Comparison of ENCODE assay signal across 8 cellular contexts in genomic region chr20:49245921-49246740, GRCh38. TPM values are rescaled to one million over a fixed set of nuclear protein-coding genes. Genes with fewer than 3 reads are reported as not detected.
DNase-seq lines count a peak whose midpoint lies in the region; ATAC-seq, FAIRE-seq and TF ChIP-seq lines count a peak whose summit lies in the region.

No MANE protein-coding gene starts in this region.

- H3K79me2 ChIP-seq in GM23338 (replicated peaks; ENCODE audit: insufficient read depth) = no peaks in the 10 kb centered on the region
- H3K79me2 ChIP-seq in astrocyte (ENCODE audit: insufficient read depth, low read length) = no peaks in the 10 kb centered on the region

- H3K36me3 Mint-ChIP-seq in GM23338 (ENCODE audit: low read depth) (peaks cover 78% of the 10 kb centered on the region), astrocyte (ENCODE audit: low read depth, unreplicated experiment) (peaks cover 36% of the 10 kb centered on the region)
- H3K36me3 Mint-ChIP-seq in stimulated activated effector memory CD8-positive, alpha-beta T cell treated with anti-CD3 and anti-CD28 coated beads, Interleukin-12 subunit alpha, Interleukin-12 subunit beta, amount 100 ng/mL, for 72 hours = peaks cover 100% of the 10 kb centered on the region

- H3K27ac ChIP-seq in GM23338 (ENCODE audit: low read depth) (peak overlapping the region; percentile 55; the same call in 1 of the 2 replicates), astrocyte (ENCODE audit: low read depth, low read length) (no peak overlapping the region)

- H3K9ac ChIP-seq in astrocyte (ENCODE audit: low read length) = no peak overlapping the region

- no peaks in the 10 kb centered on the region for H3K9me2 ChIP-seq in GM23338 (ENCODE audit: insufficient read depth)

- peak; percentile 62 for DNase-seq in COLO829 (ENCODE audit: low spot score)
- peak; percentile 71 for DNase-seq in GM23338 (ENCODE audit: low spot score)
- peak; percentile 15 for DNase-seq in NCI-H526 treated with DMSO at 0.1 percent for 48 hours (lab: John Stamatoyannopoulos, UW)
- peak; percentile 31 for DNase-seq in astrocyte (ENCODE audit: low read depth)
- DNase-seq in iPS DF 19.7 (ENCODE audit: low read depth, low spot score) = peak; percentile 20
- DNase-seq in stimulated activated effector memory CD8-positive, alpha-beta T cell treated with anti-CD3 and anti-CD28 coated beads, Interleukin-12 subunit alpha, Interleukin-12 subunit beta, amount 100 ng/mL, for 72 hours (ENCODE audit: low spot score in 2 of 2) = no peak

- no peak overlapping the region for H3K4me2 ChIP-seq in GM23338
- H3K4me2 ChIP-seq in astrocyte (ENCODE audit: low read length) = no peak overlapping the region

- ATAC-seq in GM23338 (peak; percentile 94), HG03196 (IDR thresholded peaks at IDR 0.05; ENCODE audit: unreplicated experiment) (no peak), HG02588 (IDR thresholded peaks at IDR 0.05; ENCODE audit: unreplicated experiment) (no peak)
- peak; percentile 72 for ATAC-seq in stimulated activated effector memory CD8-positive, alpha-beta T cell treated with anti-CD3 and anti-CD28 coated beads, Interleukin-12 subunit alpha, Interleukin-12 subunit beta, amount 100 ng/mL, for 72 hours

- H3K27me3 ChIP-seq in GM23338 (ENCODE audit: insufficient read depth) (no peaks in the 10 kb centered on the region), astrocyte (ENCODE audit: insufficient read depth, low read length) (no peaks in the 10 kb centered on the region)

- H3K9me3 ChIP-seq in astrocyte (ENCODE audit: insufficient read depth, low read depth, low read length) = no peaks in the 10 kb centered on the region

- H3K36me3 ChIP-seq in GM23338 (ENCODE audit: insufficient read depth) = peaks cover 38% of the 10 kb centered on the region
- peaks cover 71% of the 10 kb centered on the region for H3K36me3 ChIP-seq in astrocyte (ENCODE audit: insufficient read depth, low read length)

- no peak overlapping the region for H3K4me3 Mint-ChIP-seq in GM23338
- no peak overlapping the region for H3K4me3 Mint-ChIP-seq in astrocyte (ENCODE audit: unreplicated experiment)
- H3K4me3 Mint-ChIP-seq in stimulated activated effector memory CD8-positive, alpha-beta T cell treated with anti-CD3 and anti-CD28 coated beads, Interleukin-12 subunit alpha, Interleukin-12 subunit beta, amount 100 ng/mL, for 72 hours = no peak overlapping the region

- no peaks in the 10 kb centered on the region for H3K4me1 Mint-ChIP-seq in GM23338
- H3K4me1 Mint-ChIP-seq in astrocyte (ENCODE audit: low read depth, unreplicated experiment) = peaks cover 5% of the 10 kb centered on the region
- no peaks in the 10 kb centered on the region for H3K4me1 Mint-ChIP-seq in stimulated activated effector memory CD8-positive, alpha-beta T cell treated with anti-CD3 and anti-CD28 coated beads, Interleukin-12 subunit alpha, Interleukin-12 subunit beta, amount 100 ng/mL, for 72 hours

- H4K20me1 ChIP-seq in GM23338 (replicated peaks; ENCODE audit: insufficient read depth) (peaks cover 10% of the 10 kb centered on the region), astrocyte (ENCODE audit: insufficient read depth, low read length) (peaks cover 42% of the 10 kb centered on the region)

- H3K4me3 ChIP-seq in GM23338 (no peak overlapping the region), astrocyte (ENCODE audit: insufficient read depth, low read depth, low read length) (no peak overlapping the region)

- peak overlapping the region; percentile 74; the same call in 1 of the 2 replicates for H3K27ac Mint-ChIP-seq in GM23338
- H3K27ac Mint-ChIP-seq in astrocyte (ENCODE audit: unreplicated experiment) = peak overlapping the region; percentile 70
- H3K27ac Mint-ChIP-seq in stimulated activated effector memory CD8-positive, alpha-beta T cell treated with anti-CD3 and anti-CD28 coated beads, Interleukin-12 subunit alpha, Interleukin-12 subunit beta, amount 100 ng/mL, for 72 hours = peak overlapping the region; percentile 77

- no peak overlapping the region for H2AFZ ChIP-seq in GM23338
- no peak overlapping the region for H2AFZ ChIP-seq in astrocyte (ENCODE audit: low read depth, low read length)

- H3F3A ChIP-seq in GM23338 (replicated peaks; ENCODE audit: low read depth) = peaks cover 14% of the 10 kb centered on the region

- H3K4me1 ChIP-seq in GM23338 (ENCODE audit: insufficient read depth) (no peaks in the 10 kb centered on the region), astrocyte (ENCODE audit: insufficient read depth, low read length) (no peaks in the 10 kb centered on the region)

- no peaks in the 10 kb centered on the region for H3K9me3 Mint-ChIP-seq in GM23338
- H3K9me3 Mint-ChIP-seq in astrocyte (ENCODE audit: unreplicated experiment) = no peaks in the 10 kb centered on the region
- H3K9me3 Mint-ChIP-seq in stimulated activated effector memory CD8-positive, alpha-beta T cell treated with anti-CD3 and anti-CD28 coated beads, Interleukin-12 subunit alpha, Interleukin-12 subunit beta, amount 100 ng/mL, for 72 hours = no peaks in the 10 kb centered on the region

- TF ChIP-seq CTCF in GM23338 (conservative IDR thresholded peaks at IDR 0.05; ENCODE audit: low read depth in 2 of 2) (peak; percentile 78 to 83), astrocyte (IDR thresholded peaks at IDR 0.05; ENCODE audit: insufficient read depth, low read depth, low read length) (peak; percentile 76)

- H3K27me3 Mint-ChIP-seq in GM23338 (ENCODE audit: insufficient read depth, low read depth, poor library complexity) (peaks cover 5% of the 10 kb centered on the region), astrocyte (ENCODE audit: low read depth, unreplicated experiment) (no peaks in the 10 kb centered on the region)

- FAIRE-seq in astrocyte (lab: Jason Lieb, UNC) = no peak

TF ChIP-seq in GM23338, 12 proteins besides CTCF, POLR2A, EP300 and RAD21 (continues in another document):
- TF ChIP-seq NANOG (IDR thresholded peaks at IDR 0.05; ENCODE audit: borderline replicate concordance) = no peak
- no peak for TF ChIP-seq ZNF114 (CRISPR knock-in tag; IDR thresholded peaks at IDR 0.05)

RNA-seq across cellular contexts. Expression of gene DDX27, which starts 26.9 kb away (rescaled TPM):
- 50.3 and 53.3 TPM in 2 replicates for total RNA-seq in GM23338 (2014; rRNA removed; shearing (Covaris generic))
- polyA plus RNA-seq in GM23338 (2016; fragmentation: Nextera tagmentation; extraction: Ambion mirVana) = 81.3 and 91.5 TPM in 2 replicates
- 34.6 and 38.3 TPM in 2 replicates for total RNA-seq in astrocyte

RNA-seq across cellular contexts. Expression of gene ZNFX1, which starts 31.7 kb away (rescaled TPM):
- 11.1 and 12.1 TPM in 2 replicates for total RNA-seq in GM23338 (2014; rRNA removed; shearing (Covaris generic))
- 6.1 and 6.2 TPM in 2 replicates for polyA plus RNA-seq in GM23338 (2016; fragmentation: Nextera tagmentation; extraction: Ambion mirVana)
- 77.0 and 77.4 TPM in 2 replicates for total RNA-seq in astrocyte

RNA-seq across cellular contexts. Expression of gene STAU1, which starts 58.0 kb away (rescaled TPM):
- total RNA-seq in GM23338 (2014; rRNA removed; shearing (Covaris generic)) = 102 and 111 TPM in 2 replicates
- 102 and 104 TPM in 2 replicates for polyA plus RNA-seq in GM23338 (2016; fragmentation: Nextera tagmentation; extraction: Ambion mirVana)
- 93.2 and 98.0 TPM in 2 replicates for total RNA-seq in astrocyte

Comparison
In these comparisons a context has a peak if more than half of its experiments do, and no peak if none do; other contexts are left out.
1. DNase-seq: peak in COLO829 (single experiment), GM23338 (single experiment), NCI-H526 treated with DMSO at 0.1 percent for 48 hours (single experiment), astrocyte (single experiment) and iPS DF 19.7 (single experiment); none in stimulated activated effector memory CD8-positive, alpha-beta T cell treated with anti-CD3 and anti-CD28 coated beads, Interleukin-12 subunit alpha, Interleukin-12 subunit beta, amount 100 ng/mL, for 72 hours (0 of 2).
2. ATAC-seq: peak in GM23338 (single experiment) and stimulated activated effector memory CD8-positive, alpha-beta T cell treated with anti-CD3 and anti-CD28 coated beads, Interleukin-12 subunit alpha, Interleukin-12 subunit beta, amount 100 ng/mL, for 72 hours (single experiment); none in HG03196 (single experiment) and HG02588 (single experiment).
3. Peak in every context shown above with its lines, with median percentiles within 50 percentile points of each other: H3K27ac Mint-ChIP-seq.